13 cellular contexts compared by ENCODE assay signal in genomic region chr1:66624412-66625060, GRCh38.
DNase-seq lines count a peak whose midpoint lies in the region; ATAC-seq and TF ChIP-seq lines count a peak whose summit lies in the region.
"Had no signal": no experiment of that assay in that cellular context is flagged by ENCODE, and none has a peak within 500 bp of the region (broad histone marks: within the 10 kb centered on the region; RNA-seq: fewer than 3 reads in every experiment).

No MANE protein-coding gene starts in this region.

- peaks cover 5% of the 10 kb centered on the region for H3K4me1 Mint-ChIP-seq in activated T-cell treated with anti-CD3 and anti-CD28 coated beads, Interleukin-2, amount 50 U/mL, for 4 hours (ENCODE audit: low read depth)
- peaks cover 12% of the 10 kb centered on the region for H3K4me1 Mint-ChIP-seq in stimulated activated naive CD8-positive, alpha-beta T cell treated with anti-CD3 and anti-CD28 coated beads, Interleukin-15, Interleukin-2, amounts not matched to agents 100 ng/mL and 50 ng/mL, for 24 hours (ENCODE audit: low read depth)

- TF ChIP-seq CTCF in fibroblast of mammary gland (conservative IDR thresholded peaks at IDR 0.05; ENCODE audit: control insufficient read depth, insufficient read depth, low read depth, low read length) (no peak), GM10266 (IDR thresholded peaks at IDR 0.05; ENCODE audit: control insufficient read depth, insufficient read depth, low read depth, missing control alignments) (no peak)

- H3K36me3 Mint-ChIP-seq in activated T-cell treated with anti-CD3 and anti-CD28 coated beads, Interleukin-2, amount 50 U/mL, for 4 hours (ENCODE audit: insufficient read depth): no peaks in the 10 kb centered on the region
- H3K36me3 Mint-ChIP-seq in stimulated activated naive CD8-positive, alpha-beta T cell treated with anti-CD3 and anti-CD28 coated beads, Interleukin-15, Interleukin-2, amounts not matched to agents 100 ng/mL and 50 ng/mL, for 24 hours (ENCODE audit: low read depth): no peaks in the 10 kb centered on the region

- peak; percentile 76 to 85 for ATAC-seq in activated T-cell treated with anti-CD3 and anti-CD28 coated beads, Interleukin-2, amount 50 U/mL, for 4 hours
- no peak for ATAC-seq in HG03442 (IDR thresholded peaks at IDR 0.05; ENCODE audit: unreplicated experiment)
- ATAC-seq: psoas muscle had no signal

- in situ Hi-C loops in SK-MEL-5 (cut with HindIII; ENCODE audit: low pct_unique_long_range_greater_than_20kb, low sequenced_read_pairs): no loop called here

- no peak for DNase-seq in activated T-cell treated with anti-CD3 and anti-CD28 coated beads, Interleukin-2, amount 50 U/mL, for 4 hours
- DNase-seq in activated T-cell treated with anti-CD3 and anti-CD28 coated beads for 4 hours (no peak), SK-MEL-5 (ENCODE audit: low read depth, low spot score) (peak; percentile 23), fibroblast of mammary gland (ENCODE audit: low read depth) (peak; percentile 91), GM10266 (ENCODE audit: extremely low spot score) (no peak)
- no peak for DNase-seq in activated CD8-positive, alpha-beta memory T cell treated with anti-CD3 and anti-CD28 coated beads, Interleukin-2, amount 50 U/mL, for 48 hours
- DNase-seq: BE2C, KG1, NCI-H524 treated with DMSO at 0.1 percent for 48 hours, psoas muscle had no signal

- no peak overlapping the region for H3K4me3 ChIP-seq in fibroblast of mammary gland (ENCODE audit: control insufficient read depth, low read depth, low read length)
- H3K4me3 ChIP-seq: psoas muscle had no signal

- no peaks in the 10 kb centered on the region for H3K27me3 Mint-ChIP-seq in activated T-cell treated with anti-CD3 and anti-CD28 coated beads, Interleukin-2, amount 50 U/mL, for 4 hours (ENCODE audit: low read depth)
- H3K27me3 Mint-ChIP-seq in stimulated activated naive CD8-positive, alpha-beta T cell treated with anti-CD3 and anti-CD28 coated beads, Interleukin-15, Interleukin-2, amounts not matched to agents 100 ng/mL and 50 ng/mL, for 24 hours: no peaks in the 10 kb centered on the region
- H3K27me3 Mint-ChIP-seq: dendritic cell treated with granulocyte-macrophage colony-stimulating factor and Interleukin-4, amounts not matched to agents 40 ng/mL and 50 ng/mL, for 4 days had no signal

- H3K9me3 Mint-ChIP-seq in activated T-cell treated with anti-CD3 and anti-CD28 coated beads, Interleukin-2, amount 50 U/mL, for 4 hours: no peaks in the 10 kb centered on the region
- no peaks in the 10 kb centered on the region for H3K9me3 Mint-ChIP-seq in stimulated activated naive CD8-positive, alpha-beta T cell treated with anti-CD3 and anti-CD28 coated beads, Interleukin-15, Interleukin-2, amounts not matched to agents 100 ng/mL and 50 ng/mL, for 24 hours
- H3K9me3 Mint-ChIP-seq: dendritic cell treated with granulocyte-macrophage colony-stimulating factor and Interleukin-4, amounts not matched to agents 40 ng/mL and 50 ng/mL, for 4 days had no signal

- no peak overlapping the region for H3K4me3 Mint-ChIP-seq in activated T-cell treated with anti-CD3 and anti-CD28 coated beads, Interleukin-2, amount 50 U/mL, for 4 hours
- H3K4me3 Mint-ChIP-seq in stimulated activated naive CD8-positive, alpha-beta T cell treated with anti-CD3 and anti-CD28 coated beads, Interleukin-15, Interleukin-2, amounts not matched to agents 100 ng/mL and 50 ng/mL, for 24 hours: no peak overlapping the region
- H3K4me3 Mint-ChIP-seq: dendritic cell treated with granulocyte-macrophage colony-stimulating factor and Interleukin-4, amounts not matched to agents 40 ng/mL and 50 ng/mL, for 4 days had no signal

- H3K27ac Mint-ChIP-seq in stimulated activated naive CD8-positive, alpha-beta T cell treated with anti-CD3 and anti-CD28 coated beads, Interleukin-15, Interleukin-2, amounts not matched to agents 100 ng/mL and 50 ng/mL, for 24 hours: peak overlapping the region; percentile 18
- H3K27ac Mint-ChIP-seq: dendritic cell treated with granulocyte-macrophage colony-stimulating factor and Interleukin-4, amounts not matched to agents 40 ng/mL and 50 ng/mL, for 4 days had no signal

Comparison
In these comparisons a context has a peak if more than half of its experiments do, and no peak if none do; other contexts are left out.
1. DNase-seq: peak in SK-MEL-5 (single experiment) and fibroblast of mammary gland (single experiment); none in activated T-cell treated with anti-CD3 and anti-CD28 coated beads, Interleukin-2, amount 50 U/mL, for 4 hours (single experiment), activated T-cell treated with anti-CD3 and anti-CD28 coated beads for 4 hours (single experiment), activated CD8-positive, alpha-beta memory T cell treated with anti-CD3 and anti-CD28 coated beads, Interleukin-2, amount 50 U/mL, for 48 hours (single experiment) and GM10266 (single experiment).